In the genomic region with DNA sequence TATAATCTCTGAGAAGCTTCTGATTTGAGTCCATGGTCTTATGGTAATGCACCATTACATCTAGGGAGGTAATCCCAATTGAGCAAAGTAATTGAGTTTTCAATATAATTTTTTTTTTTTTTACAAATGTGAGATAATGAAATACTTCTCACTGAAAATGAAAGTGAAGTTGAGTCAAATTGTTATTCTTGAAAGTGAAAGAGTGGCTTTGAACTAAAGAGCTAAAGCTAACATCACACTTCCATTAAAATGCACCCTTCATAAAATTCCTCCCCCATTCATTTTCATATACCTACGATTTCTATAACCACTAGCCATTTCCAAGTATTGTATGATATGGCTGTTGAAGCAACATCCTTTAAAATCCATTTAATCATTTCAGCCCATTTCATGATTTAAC, we compare ENCODE assay signal across 26 cellular contexts.
"Had no signal": no experiment of that assay in that cellular context is flagged by ENCODE, and none has a peak within 500 bp of the region (broad histone marks: within the 10 kb centered on the region; RNA-seq: fewer than 3 reads in every experiment).

No MANE protein-coding gene starts in this region.

- FAIRE-seq: pancreas had no signal

- DNase-seq: activated CD4-positive, alpha-beta memory T cell treated with anti-CD3 and anti-CD28 coated beads for 36 hours; activated CD4-positive, alpha-beta T cell treated with anti-CD3 and anti-CD28 coated beads, Interleukin-2, amount 10 ng/mL, durations not matched to agents 24 days and 14 days; activated CD4-positive, CD25-positive, alpha-beta regulatory T cell treated with anti-CD3 and anti-CD28 coated beads, Interleukin-2, amount 50 U/mL, for 72 hours; activated CD8-positive, alpha-beta memory T cell treated with anti-CD3 and anti-CD28 coated beads, Interleukin-2, amount 50 U/mL, for 4 hours; activated gamma-delta T cell; activated naive CD4-positive, alpha-beta T cell treated with anti-CD3 and anti-CD28 coated beads, Interleukin-2, amount 10 ng/mL, durations not matched to agents 7 days and 5 days; activated naive CD8-positive, alpha-beta T cell treated with anti-CD3 and anti-CD28 coated beads, Interleukin-2, amount 10 ng/mL, durations not matched to agents 7 days and 5 days; activated T-cell treated with anti-CD3 and anti-CD28 coated beads, Interleukin-2, amount 50 U/mL, for 1 hour; brain microvascular endothelial cell; dorsolateral prefrontal cortex; effector memory CD4-positive, alpha-beta T cell; erythroblast; gastrocnemius medialis; glutamatergic neuron; islet precursor cell; mammary epithelial cell; naive B cell; pancreas; retina; stimulated activated CD4-positive, alpha-beta T cell treated with anti-CD3 and anti-CD28 coated beads, Interleukin-12 subunit alpha, Interleukin-12 subunit beta, amount 100 ng/mL, for 4 hours; stimulated activated CD4-positive, alpha-beta T cell treated with anti-CD3 and anti-CD28 coated beads, Interleukin-4, amount 100 ng/mL, for 1 hour; stimulated activated naive CD8-positive, alpha-beta T cell treated with anti-CD3 and anti-CD28 coated beads, Interleukin-15, Interleukin-2, amounts not matched to agents 100 U/mL and 50 U/mL, for 24 hours; T1000; testis; transverse colon had no signal

- ATAC-seq: gastrocnemius medialis; pancreas; sciatic nerve; stimulated activated naive CD8-positive, alpha-beta T cell treated with anti-CD3 and anti-CD28 coated beads, Interleukin-15, Interleukin-2, amounts not matched to agents 100 U/mL and 50 U/mL, for 24 hours had no signal
